8 cellular contexts compared by ENCODE assay signal in genomic region chr14:77707355-77707723, GRCh38. TPM values are rescaled to one million over a fixed set of nuclear protein-coding genes. Genes with fewer than 3 reads are reported as not detected.
DNase-seq lines count a peak whose midpoint lies in the region; ATAC-seq and FAIRE-seq lines count a peak whose summit lies in the region.

No MANE protein-coding gene starts in this region.

- no peaks in the 10 kb centered on the region for H3K9me3 ChIP-seq in small intestine (ENCODE audit: control insufficient read depth, low read depth)

- peak overlapping the region; percentile 83 to 95 (median 90) for H3K27ac Mint-ChIP-seq in immature natural killer cell

- in situ Hi-C loops in Caki2 (cut with HindIII; ENCODE audit: low pct_unique_long_range_greater_than_20kb, low sequenced_read_pairs) (no loop called here), T47D (cut with HindIII; ENCODE audit: low pct_unique_long_range_greater_than_20kb, low sequenced_read_pairs) (no loop called here)

- no peak for FAIRE-seq in small intestine (lab: Jason Lieb, UNC)

- WGBS in small intestine, 3 donors = 0 to 1% (median 1%) methylated on average over 14 of the region's 14 CpGs

- peak overlapping the region in 1 of 2 donors; percentile 72 for H3K27ac ChIP-seq in small intestine (ENCODE audit: low read depth in 1 of 2, low read length in 1 of 2)

- H3K4me1 Mint-ChIP-seq in immature natural killer cell = peaks cover 34 to 47% of the 10 kb centered on the region in 2 donors

- no peaks in the 10 kb centered on the region for H3K9me3 Mint-ChIP-seq in immature natural killer cell

- peak overlapping the region; percentile 90 to 96 (median 94) for H3K4me3 Mint-ChIP-seq in immature natural killer cell

- ATAC-seq in GM18873 (IDR thresholded peaks at IDR 0.05; ENCODE audit: low FRiP score, unreplicated experiment) = peak; percentile 15
- peak; percentile 13 for ATAC-seq in HG03095 (IDR thresholded peaks at IDR 0.05; ENCODE audit: unreplicated experiment)

- peak overlapping the region; percentile 61 to 83 for H3K4me3 ChIP-seq in small intestine (ENCODE audit: low read depth in 1 of 2, low read length in 2 of 2)

- H3K27me3 ChIP-seq in small intestine (ENCODE audit: control insufficient read depth in 2 of 2, insufficient read depth in 2 of 2, low read length in 2 of 2) = no peaks in the 10 kb centered on the region

- DNase-seq in Caki2 (ENCODE audit: low read depth) = peak; percentile 38
- peak; percentile 16 for DNase-seq in NCI-H526 treated with DMSO at 0.1 percent for 48 hours (lab: John Stamatoyannopoulos, UW)
- DNase-seq in T47D (ENCODE audit: low read depth in 1 of 2, low spot score in 1 of 2) = peak; percentile 48 to 81
- DNase-seq in immature natural killer cell = no peak
- peak; percentile 61 for DNase-seq in small intestine
- no peak for DNase-seq in stimulated activated CD4-positive, alpha-beta T cell treated with anti-CD3 and anti-CD28 coated beads, Interleukin-2, amount 100 ng/mL, for 24 hours

- peaks cover 4 to 13% of the 10 kb centered on the region in 2 donors for H3K4me1 ChIP-seq in small intestine (ENCODE audit: control insufficient read depth in 2 of 2, insufficient read depth in 1 of 2, low read depth in 1 of 2, low read length in 1 of 2)

- peaks cover 5 to 10% (median 9%) of the 10 kb centered on the region in 3 donors for H3K36me3 Mint-ChIP-seq in immature natural killer cell

- peaks cover 2 to 11% of the 10 kb centered on the region in 2 donors for H3K36me3 ChIP-seq in small intestine (ENCODE audit: control insufficient read depth in 2 of 2, insufficient read depth in 2 of 2, low read length in 2 of 2)

- peaks cover 0 to 7% (median 2%) of the 10 kb centered on the region in 3 donors for H3K27me3 Mint-ChIP-seq in immature natural killer cell (ENCODE audit: low read depth in 3 of 3)

RNA-seq across cellular contexts. Expression of gene ALKBH1, which starts 0.5 kb away (rescaled TPM):
- 6.7 and 13.1 TPM in 2 replicates for total RNA-seq in Caki2 (2014; rRNA removed; shearing (Covaris generic); ENCODE audit: low replicate concordance)
- polyA plus RNA-seq in immature natural killer cell (1 to 10 TPM; 3.3 to 6.2 (median 4.3) TPM), small intestine (10 to 100 TPM in 1 of 3 donors, 1 to 10 TPM in 2; 5.8 to 11.6 (median 7.5) TPM)

RNA-seq across cellular contexts. Expression of gene SLIRP, which starts 0.6 kb away (rescaled TPM):
- 225 and 254 TPM in 2 replicates for total RNA-seq in Caki2 (2014; rRNA removed; shearing (Covaris generic); ENCODE audit: low replicate concordance)
- 100 to 1,000 TPM; 184 to 228 (median 211) TPM for polyA plus RNA-seq in immature natural killer cell
- polyA plus RNA-seq in small intestine = 100 to 1,000 TPM; 425 to 497 (median 434) TPM

RNA-seq across cellular contexts. Expression of gene SNW1, which starts 53.6 kb away (rescaled TPM):
- total RNA-seq in Caki2 (2014; rRNA removed; shearing (Covaris generic); ENCODE audit: low replicate concordance) = 39.6 and 85.5 TPM in 2 replicates
- 10 to 100 TPM; 57.0 to 82.9 (median 57.0) TPM for polyA plus RNA-seq in immature natural killer cell
- polyA plus RNA-seq in small intestine = 10 to 100 TPM; 40.3 to 49.7 (median 44.3) TPM

Comparison
In these comparisons a context has a peak if more than half of its experiments do, and no peak if none do; other contexts are left out.
1. DNase-seq: peak in Caki2 (single experiment), NCI-H526 treated with DMSO at 0.1 percent for 48 hours (single experiment), T47D (2 of 2) and small intestine (single experiment); none in immature natural killer cell (0 of 3) and stimulated activated CD4-positive, alpha-beta T cell treated with anti-CD3 and anti-CD28 coated beads, Interleukin-2, amount 100 ng/mL, for 24 hours (0 of 2).